In genomic region chr2:240256704-240257637, GRCh38 we compare ENCODE assay signal across 18 cellular contexts.
A peak's percentile ranks its signal among the peaks of the same experiment; 100 is the strongest.
DNase-seq lines count a peak whose midpoint lies in the region; ATAC-seq and TF ChIP-seq lines count a peak whose summit lies in the region.
"Had no signal": no experiment of that assay in that cellular context is flagged by ENCODE, and none has a peak within 500 bp of the region (broad histone marks: within the 10 kb centered on the region; RNA-seq: fewer than 3 reads in every experiment).

No MANE protein-coding gene starts in this region.

- H3K4me3 Mint-ChIP-seq in progenitor cell of endocrine pancreas (ENCODE audit: low read depth): no peak overlapping the region
- H3K4me3 Mint-ChIP-seq: activated CD4-positive, alpha-beta memory T cell treated with anti-CD3 and anti-CD28 coated beads for 36 hours; stimulated activated memory B cell treated with anti-CD40 and anti-IgM and Interleukin-4, amounts not matched to agents 10 μg/mL and 1 μg/mL and 100 μg/mL, for 72 hours had no signal

- no peak overlapping the region for H3K4me3 ChIP-seq in OCI-LY1 (ENCODE audit: low read depth, low read length, poor library complexity, severe bottlenecking)
- H3K4me3 ChIP-seq in epithelial cell of proximal tubule (ENCODE audit: low read depth, low read length): no peak overlapping the region
- H3K4me3 ChIP-seq: BLaER1, tibial artery had no signal

- no peaks in the 10 kb centered on the region for H3K4me1 ChIP-seq in OCI-LY1 (ENCODE audit: insufficient read depth, low read length, severe bottlenecking)
- H3K4me1 ChIP-seq: BLaER1 had no signal

- H3K27me3 Mint-ChIP-seq in progenitor cell of endocrine pancreas: peaks cover 4% of the 10 kb centered on the region

- TF ChIP-seq CTCF in GM12873 (IDR thresholded peaks at IDR 0.05; ENCODE audit: insufficient read depth, low read depth, low read length, missing control alignments) (peak; percentile 11), OCI-LY1 (IDR thresholded peaks at IDR 0.05; ENCODE audit: low read length) (peak; percentile 5; the same call in 1 of the 2 replicates), epithelial cell of proximal tubule (conservative IDR thresholded peaks at IDR 0.05; ENCODE audit: low read depth, low read length) (peak; percentile 6), progenitor cell of endocrine pancreas (IDR thresholded peaks at IDR 0.05; ENCODE audit: unreplicated experiment) (no peak)

- H3K4me2 ChIP-seq in OCI-LY1 (ENCODE audit: low read length): no peak overlapping the region
- H3K4me2 ChIP-seq: BLaER1 had no signal

- peaks cover 1% of the 10 kb centered on the region for H3K36me3 Mint-ChIP-seq in progenitor cell of endocrine pancreas (ENCODE audit: insufficient read depth)
- H3K36me3 Mint-ChIP-seq: activated CD4-positive, alpha-beta memory T cell treated with anti-CD3 and anti-CD28 coated beads for 36 hours; stimulated activated memory B cell treated with anti-CD40 and anti-IgM and Interleukin-4, amounts not matched to agents 10 μg/mL and 1 μg/mL and 100 μg/mL, for 72 hours had no signal

- H3K9me2 ChIP-seq in OCI-LY1 (ENCODE audit: low read depth, low read length): no peaks in the 10 kb centered on the region

- H3K27me3 ChIP-seq in OCI-LY1 (ENCODE audit: insufficient read depth, low read length): no peaks in the 10 kb centered on the region
- H3K27me3 ChIP-seq: BLaER1, foreskin keratinocyte, tibial artery had no signal

- H3K9me3 ChIP-seq in OCI-LY1 (ENCODE audit: low read length): no peaks in the 10 kb centered on the region
- H3K9me3 ChIP-seq: tibial artery had no signal

- H2AFZ ChIP-seq in OCI-LY1 (ENCODE audit: low read length): no peak overlapping the region

- no peaks in the 10 kb centered on the region for H4K20me1 ChIP-seq in OCI-LY1 (ENCODE audit: insufficient read depth, low read length)
- H4K20me1 ChIP-seq: BLaER1 had no signal

- no peak overlapping the region for H3K9ac ChIP-seq in OCI-LY1 (ENCODE audit: low read length)
- H3K9ac ChIP-seq: BLaER1 had no signal

- H3K9me3 Mint-ChIP-seq in progenitor cell of endocrine pancreas (ENCODE audit: low read depth): peaks cover 5% of the 10 kb centered on the region

- no peaks in the 10 kb centered on the region for H3F3A ChIP-seq in OCI-LY1 (ENCODE audit: insufficient read depth, low read length)

- no peak overlapping the region for H3K27ac ChIP-seq in OCI-LY1 (ENCODE audit: low read depth, low read length, poor library complexity, severe bottlenecking)
- H3K27ac ChIP-seq: BLaER1, foreskin keratinocyte had no signal

- no peaks in the 10 kb centered on the region for H3K79me2 ChIP-seq in OCI-LY1 (ENCODE audit: insufficient read depth, low read length)

- peaks cover 13% of the 10 kb centered on the region for H3K4me1 Mint-ChIP-seq in progenitor cell of endocrine pancreas (ENCODE audit: low read depth)
- H3K4me1 Mint-ChIP-seq: stimulated activated memory B cell treated with anti-CD40 and anti-IgM and Interleukin-4, amounts not matched to agents 10 μg/mL and 1 μg/mL and 100 μg/mL, for 72 hours had no signal

- no peak overlapping the region for H3K27ac Mint-ChIP-seq in progenitor cell of endocrine pancreas
- H3K27ac Mint-ChIP-seq: activated CD4-positive, alpha-beta memory T cell treated with anti-CD3 and anti-CD28 coated beads for 36 hours; activated T-helper 2 cell treated with anti-CD3 and anti-CD28 coated beads, Interferon-gamma antibody, Interleukin-2, Interleukin-4, amounts not matched to agents 10 μg/mL and 5 μg/mL and 100 μg/mL, durations not matched to agents 14 hours and 24 hours and 36 hours; stimulated activated memory B cell treated with anti-CD40 and anti-IgM and Interleukin-4, amounts not matched to agents 10 μg/mL and 1 μg/mL and 100 μg/mL, for 72 hours had no signal

- H3K36me3 ChIP-seq in OCI-LY1 (ENCODE audit: insufficient read depth, low read length): no peaks in the 10 kb centered on the region
- H3K36me3 ChIP-seq: BLaER1, tibial artery had no signal

- ATAC-seq in GM18519 (IDR thresholded peaks at IDR 0.05; ENCODE audit: low FRiP score, unreplicated experiment) (no peak), GM19023 (IDR thresholded peaks at IDR 0.05; ENCODE audit: unreplicated experiment) (no peak)
- ATAC-seq: left lobe of liver; PC-3; stimulated activated memory B cell treated with anti-CD40 and anti-IgM and Interleukin-4, amounts not matched to agents 10 μg/mL and 1 μg/mL and 100 μg/mL, for 72 hours had no signal

- DNase-seq in epithelial cell of proximal tubule (ENCODE audit: low read depth) (no peak), progenitor cell of endocrine pancreas (ENCODE audit: low spot score, unreplicated experiment) (peak; percentile 8)
- DNase-seq in activated CD4-positive, CD25-positive, alpha-beta regulatory T cell (lab: John Stamatoyannopoulos, UW): no peak
- DNase-seq: activated CD4-positive, alpha-beta memory T cell treated with anti-CD3 and anti-CD28 coated beads for 36 hours; amniotic stem cell; GOT3; NCI-H526 treated with DMSO at 0.1 percent for 48 hours; tibial artery had no signal
